Comparison of ENCODE assay signal across 25 cellular contexts in genomic region chr1:43284065-43284464, GRCh38. TPM values are rescaled to one million over a fixed set of nuclear protein-coding genes. Genes with fewer than 3 reads are reported as not detected.
A peak's percentile ranks its signal among the peaks of the same experiment; 100 is the strongest.
DNase-seq lines count a peak whose midpoint lies in the region; ATAC-seq and TF ChIP-seq lines count a peak whose summit lies in the region.
"Had no signal": no experiment of that assay in that cellular context is flagged by ENCODE, and none has a peak within 500 bp of the region (broad histone marks: within the 10 kb centered on the region; RNA-seq: fewer than 3 reads in every experiment).

No MANE protein-coding gene starts in this region.

- H3K9me3 Mint-ChIP-seq in dendritic cell treated with granulocyte-macrophage colony-stimulating factor and Interleukin-4, amounts not matched to agents 40 ng/mL and 50 ng/mL, for 4 days, result no peaks in the 10 kb centered on the region
- H3K9me3 Mint-ChIP-seq: activated CD8-positive, alpha-beta T cell treated with anti-CD3 and anti-CD28 coated beads for 36 hours; brain; CD14-positive monocyte had no signal

- H3K4me3 Mint-ChIP-seq in dendritic cell treated with granulocyte-macrophage colony-stimulating factor and Interleukin-4, amounts not matched to agents 40 ng/mL and 50 ng/mL, for 4 days, result no peak overlapping the region
- H3K4me3 Mint-ChIP-seq: activated CD8-positive, alpha-beta T cell treated with anti-CD3 and anti-CD28 coated beads for 36 hours; CD14-positive monocyte had no signal

- H3K4me3 ChIP-seq in HEK293 (ENCODE audit: low read depth, low read length), result no peak overlapping the region
- H3K4me3 ChIP-seq in mucosa of descending colon, result no peak overlapping the region
- H3K4me3 ChIP-seq in stomach, result peak overlapping the region in 3 of 4 donors; percentile 31 to 51 (median 48)
- H3K4me3 ChIP-seq in GM23248, result no peak overlapping the region
- H3K4me3 ChIP-seq: K562, lung, SJCRH30 had no signal

- H2AFZ ChIP-seq in GM23248, result no peak overlapping the region

- no peak for TF ChIP-seq EP300 in stomach (IDR thresholded peaks at IDR 0.05)

- 43 to 74% (median 68%) methylated on average over 3 of the region's 3 CpGs for whole genome bisulfite sequencing in stomach, 5 donors
- WGBS in GM23248 (ENCODE audit: low coverage in 1 of 2, low lambda C conversion rate in 2 of 2, missing lambda C conversion rate in 2 of 2), 2 experiments, result 52 to 68% methylated on average over 3 of the region's 3 CpGs

- H3K4me1 Mint-ChIP-seq in dendritic cell treated with granulocyte-macrophage colony-stimulating factor and Interleukin-4, amounts not matched to agents 40 ng/mL and 50 ng/mL, for 4 days (ENCODE audit: low read depth), result peaks cover 12% of the 10 kb centered on the region
- H3K4me1 Mint-ChIP-seq: brain had no signal

- no peak overlapping the region for H3K4me2 ChIP-seq in GM23248 (ENCODE audit: unreplicated experiment)

- intact Hi-C loops in dendritic cell treated with granulocyte-macrophage colony-stimulating factor and Interleukin-4, amounts not matched to agents 40 ng/mL and 50 ng/mL, for 4 days (cut with micrococcal nuclease), result no loop called here
- intact Hi-C loops in mucosa of descending colon (cut with DNase I, micrococcal nuclease) (no loop called here), stomach (cut with DNase I; ENCODE audit: low total_unique reads) (no loop called here)

- no peaks in the 10 kb centered on the region for H3K9me2 ChIP-seq in GM23248 (ENCODE audit: insufficient read depth)

- no peaks in the 10 kb centered on the region for H4K20me1 ChIP-seq in GM23248 (ENCODE audit: insufficient read depth)

- ATAC-seq in mucosa of descending colon (peak; percentile 3), GM18511 (IDR thresholded peaks at IDR 0.05; ENCODE audit: unreplicated experiment) (no peak)
- ATAC-seq: activated CD4-positive, CD25-positive, alpha-beta regulatory T cell treated with anti-CD3 and anti-CD28 coated beads, Interleukin-2, amount 50 U/mL, for 24 hours; activated CD8-positive, alpha-beta T cell treated with anti-CD3 and anti-CD28 coated beads for 36 hours; K562; stimulated activated naive CD8-positive, alpha-beta T cell treated with anti-CD3 and anti-CD28 coated beads, Interleukin-15, Interleukin-2, amounts not matched to agents 100 U/mL and 50 U/mL, for 24 hours had no signal

- H3K27ac Mint-ChIP-seq in dendritic cell treated with granulocyte-macrophage colony-stimulating factor and Interleukin-4, amounts not matched to agents 40 ng/mL and 50 ng/mL, for 4 days, result peak overlapping the region; percentile 0
- H3K27ac Mint-ChIP-seq: activated CD8-positive, alpha-beta T cell treated with anti-CD3 and anti-CD28 coated beads for 36 hours; brain; CD14-positive monocyte had no signal

- CTCF ChIA-PET in HEK293 (lab: Yijun Ruan, JAX), result no interaction called here

- no peaks in the 10 kb centered on the region for H3F3A ChIP-seq in GM23248 (ENCODE audit: insufficient read depth)

- H3K9ac ChIP-seq in GM23248, result no peak overlapping the region

- in situ Hi-C loops in GM23248 (cut with MboI), result no loop called here

- H3K36me3 ChIP-seq in HEK293 (ENCODE audit: control insufficient read depth in 2 of 2, insufficient read depth in 1 of 2, low read length in 2 of 2), result no peaks in the 10 kb centered on the region
- no peaks in the 10 kb centered on the region for H3K36me3 ChIP-seq in mucosa of descending colon (ENCODE audit: low read depth)
- peaks cover 0 to 4% (median 0%) of the 10 kb centered on the region in 4 donors for H3K36me3 ChIP-seq in stomach
- no peaks in the 10 kb centered on the region for H3K36me3 ChIP-seq in GM23248 (ENCODE audit: low read depth)
- H3K36me3 ChIP-seq: SJCRH30 had no signal

- H3K27me3 ChIP-seq in stomach (peaks cover 0 to 4% (median 0%) of the 10 kb centered on the region in 3 donors), GM23248 (replicated peaks; ENCODE audit: insufficient read depth) (peaks cover 9% of the 10 kb centered on the region)
- H3K27me3 ChIP-seq: SJCRH30 had no signal

- POLR2A ChIA-PET in HEK293 (lab: Yijun Ruan, JAX), result no interaction called here

- H3K4me1 ChIP-seq in HEK293 (ENCODE audit: control insufficient read depth, insufficient read depth, low read length) (no peaks in the 10 kb centered on the region), mucosa of descending colon (ENCODE audit: low read depth) (peaks cover 7% of the 10 kb centered on the region), stomach (peaks cover 5 to 39% (median 21%) of the 10 kb centered on the region in 4 donors), GM23248 (ENCODE audit: insufficient read depth) (no peaks in the 10 kb centered on the region)
- H3K4me1 ChIP-seq: SJCRH30 had no signal

- TF ChIP-seq POLR2A in stomach (IDR thresholded peaks at IDR 0.05), result no peak

- H3K27me3 Mint-ChIP-seq in dendritic cell treated with granulocyte-macrophage colony-stimulating factor and Interleukin-4, amounts not matched to agents 40 ng/mL and 50 ng/mL, for 4 days, result peaks cover 4% of the 10 kb centered on the region

- DNase-seq in mucosa of descending colon (peak in 1 of 3 donors; percentile 18), stomach (no peak), NCI-H2029 treated with DMSO at 0.1 percent for 48 hours (lab: John Stamatoyannopoulos, UW) (no peak), GM23248 (no peak)
- DNase-seq: activated CD8-positive, alpha-beta T cell treated with anti-CD3 and anti-CD28 coated beads for 36 hours; activated gamma-delta T cell; MM.1S; NCI-H1417; NCI-H446 treated with DMSO at 0.1 percent for 48 hours; nucleus accumbens; retina; SJCRH30; stimulated activated CD4-positive, alpha-beta T cell treated with anti-CD3 and anti-CD28 coated beads, Interleukin-4, amount 100 ng/mL, for 24 hours; stimulated activated naive CD8-positive, alpha-beta T cell treated with anti-CD3 and anti-CD28 coated beads, Interleukin-15, Interleukin-2, amounts not matched to agents 100 U/mL and 50 U/mL, for 24 hours had no signal

- H3K9me3 ChIP-seq in HEK293 (ENCODE audit: control insufficient read depth, insufficient read depth, low read depth, low read length) (no peaks in the 10 kb centered on the region), mucosa of descending colon (no peaks in the 10 kb centered on the region), stomach (no peaks in the 10 kb centered on the region), GM23248 (ENCODE audit: low read depth) (no peaks in the 10 kb centered on the region)
- H3K9me3 ChIP-seq: SJCRH30 had no signal

- H3K79me2 ChIP-seq in GM23248 (ENCODE audit: insufficient read depth), result no peaks in the 10 kb centered on the region

- no peaks in the 10 kb centered on the region for H3K36me3 Mint-ChIP-seq in dendritic cell treated with granulocyte-macrophage colony-stimulating factor and Interleukin-4, amounts not matched to agents 40 ng/mL and 50 ng/mL, for 4 days (ENCODE audit: low read depth)
- H3K36me3 Mint-ChIP-seq: brain, CD14-positive monocyte had no signal

- TF ChIP-seq CTCF in HEK293 (tag by site-specific recombination; IDR thresholded peaks at IDR 0.05) (no peak), mucosa of descending colon (IDR thresholded peaks at IDR 0.05) (no peak), stomach (IDR thresholded peaks at IDR 0.05) (no peak)

- no peak overlapping the region for H3K27ac ChIP-seq in HEK293 (ENCODE audit: extremely low read depth, low read depth, low read length)
- peak overlapping the region; percentile 59 to 88 (median 84) for H3K27ac ChIP-seq in stomach
- H3K27ac ChIP-seq in GM23248, result no peak overlapping the region
- H3K27ac ChIP-seq: SJCRH30 had no signal

TF ChIP-seq in HEK293, 187 proteins besides CTCF, POLR2A, EP300 and RAD21 (continues in another document):
- TF ChIP-seq SALL2 (tag by site-specific recombination; IDR thresholded peaks at IDR 0.05; ENCODE audit: borderline replicate concordance), result no peak

RNA-seq across cellular contexts. Expression of gene C1orf210, which starts 1.3 kb away (rescaled TPM):
- 100 to 1,000 TPM in 1 of 3 donors, 10 to 100 TPM in 2; 33.1 to 102 (median 63.3) TPM for total RNA-seq in mucosa of descending colon
- total RNA-seq in stomach, result 10 to 100 TPM in 2 of 5 donors, 1 to 10 TPM in 2, not detected in 1; 4.3 to 24.3 (median 11.6) TPM
- 10 to 100 TPM in 2 of 3 donors, 1 to 10 TPM in 1; 7.7 to 34.4 (median 20.2) TPM for polyA plus RNA-seq in stomach
- not detected in 2 replicates for total RNA-seq in GM23248 (2014; rRNA removed; shearing (Covaris generic))
- not detected in 2 replicates for polyA plus RNA-seq in GM23248 (2016; fragmentation: Nextera tagmentation; extraction: Ambion mirVana)
- total RNA-seq: activated CD8-positive, alpha-beta T cell treated with anti-CD3 and anti-CD28 coated beads for 36 hours; glomerular endothelial cell; K562; myocyte; SJCRH30 had no signal
- polyA plus RNA-seq: CD14-positive monocyte had no signal

RNA-seq across cellular contexts. Expression of gene TMEM125, which starts 14.3 kb away (rescaled TPM):
- total RNA-seq in mucosa of descending colon (10 to 100 TPM; 31.9 to 71.6 (median 40.6) TPM), stomach (10 to 100 TPM in 3 of 5 donors, 1 to 10 TPM in 2; 7.0 to 41.9 (median 13.6) TPM)
- polyA plus RNA-seq in stomach (10 to 100 TPM; 19.2 to 38.8 (median 26.5) TPM), GM23248 (2016; fragmentation: Nextera tagmentation; extraction: Ambion mirVana) (not detected in 2 replicates)
- not detected in 2 replicates for total RNA-seq in GM23248 (2014; rRNA removed; shearing (Covaris generic))
- total RNA-seq: glomerular endothelial cell, K562, myocyte, SJCRH30 had no signal
- polyA plus RNA-seq: CD14-positive monocyte had no signal

RNA-seq across cellular contexts. Expression of gene TIE1, which starts 16.7 kb away (rescaled TPM):
- total RNA-seq in mucosa of descending colon (10 to 100 TPM in 1 of 3 donors, 1 to 10 TPM in 2; 8.0 to 18.6 (median 8.1) TPM), stomach (10 to 100 TPM in 4 of 5 donors, not detected in 1; 13.8 to 36.2 (median 16.4) TPM)
- polyA plus RNA-seq in stomach (1 to 10 TPM; 2.1 to 5.8 (median 3.1) TPM), GM23248 (2016; fragmentation: Nextera tagmentation; extraction: Ambion mirVana) (0.10 and 0.21 TPM in 2 replicates)
- not detected in 2 replicates for total RNA-seq in GM23248 (2014; rRNA removed; shearing (Covaris generic))
- total RNA-seq: HT-29 had no signal
- polyA plus RNA-seq: CD14-positive monocyte had no signal

RNA-seq across cellular contexts. Expression of gene MPL, which starts 53.6 kb away (rescaled TPM):
- total RNA-seq in mucosa of descending colon (1 to 10 TPM in 1 of 3 donors, under 1 TPM in 1, not detected in 1; 0.81 to 1.0 TPM), stomach (not detected)
- polyA plus RNA-seq in stomach (not detected), GM23248 (2016; fragmentation: Nextera tagmentation; extraction: Ambion mirVana) (not detected in 2 replicates)
- total RNA-seq in GM23248 (2014; rRNA removed; shearing (Covaris generic)), result not detected in 2 replicates
- total RNA-seq: activated CD8-positive, alpha-beta T cell treated with anti-CD3 and anti-CD28 coated beads for 36 hours; glomerular endothelial cell; K562; SJCRH30 had no signal
- polyA plus RNA-seq: CD14-positive monocyte, K562 had no signal

Comparison
In these comparisons a context has a peak if more than half of its experiments do, and no peak if none do; other contexts are left out.
1. H3K27ac ChIP-seq: peak in stomach (5 of 5); none in HEK293 (single experiment) and GM23248 (single experiment).
2. H3K4me3 ChIP-seq: peak in stomach (3 of 4); none in HEK293 (single experiment), mucosa of descending colon (single experiment) and GM23248 (single experiment).